ENCODE assay signal across 1 cellular context in genomic region chr1:236603896-236604217, GRCh38.
TF ChIP-seq lines count a peak whose summit lies in the region.

No MANE protein-coding gene starts in this region.

TF ChIP-seq in GM12878, 131 proteins besides CTCF, POLR2A, EP300 and RAD21 (continued from another document):
- TF ChIP-seq NKRF (conservative IDR thresholded peaks at IDR 0.05) (no peak), NR2C2 (IDR thresholded peaks at IDR 0.05; ENCODE audit: borderline replicate concordance, control insufficient read depth, insufficient read length, low read depth) (no peak), ZZZ3 (IDR thresholded peaks at IDR 0.05; ENCODE audit: control insufficient read depth, insufficient read length, low read depth) (no peak)
